Comparison of ENCODE assay signal across 1 cellular context in the genomic region with DNA sequence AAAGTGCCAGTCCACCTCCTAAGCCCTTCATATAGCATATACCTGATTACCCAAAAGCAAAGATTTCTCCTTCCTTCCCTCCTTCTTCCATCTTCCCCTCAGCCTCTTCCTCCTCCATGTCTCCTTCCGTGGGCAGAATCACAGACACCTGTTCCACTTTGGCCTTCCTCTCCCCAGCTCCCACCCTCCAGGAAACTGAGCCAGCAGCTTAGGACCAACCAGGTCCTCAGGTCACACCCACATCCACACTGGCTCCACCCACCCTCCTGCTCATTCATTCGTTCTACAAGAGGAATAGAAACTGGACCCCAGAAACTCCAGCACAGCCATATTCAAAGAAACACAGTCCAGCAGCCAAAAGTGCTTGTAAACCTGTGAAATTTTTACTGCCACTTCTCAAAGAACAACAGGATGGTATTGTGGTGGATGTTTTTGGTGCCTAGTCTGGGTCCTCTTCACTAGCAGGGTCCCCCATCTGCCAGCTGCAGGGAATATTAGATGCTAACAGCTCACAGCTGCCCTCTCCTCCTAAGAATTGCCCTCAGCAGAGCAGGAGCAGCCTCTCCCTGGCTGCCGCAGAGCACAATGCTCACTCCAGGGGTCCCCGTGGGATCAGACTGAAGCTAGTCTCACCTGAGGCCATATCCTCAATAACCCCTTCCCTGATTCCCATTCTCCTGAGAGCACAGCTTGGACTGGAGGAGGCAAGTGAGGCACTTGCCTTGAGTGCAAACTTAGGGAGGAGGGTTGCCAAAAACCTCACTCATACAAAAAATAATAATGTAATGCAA.
TF ChIP-seq lines count a peak whose summit lies in the region.

No MANE protein-coding gene starts in this region.

TF ChIP-seq in HEK293, 187 proteins besides CTCF, POLR2A, EP300 and RAD21 (continued from another document):
- TF ChIP-seq, protein P1, sequence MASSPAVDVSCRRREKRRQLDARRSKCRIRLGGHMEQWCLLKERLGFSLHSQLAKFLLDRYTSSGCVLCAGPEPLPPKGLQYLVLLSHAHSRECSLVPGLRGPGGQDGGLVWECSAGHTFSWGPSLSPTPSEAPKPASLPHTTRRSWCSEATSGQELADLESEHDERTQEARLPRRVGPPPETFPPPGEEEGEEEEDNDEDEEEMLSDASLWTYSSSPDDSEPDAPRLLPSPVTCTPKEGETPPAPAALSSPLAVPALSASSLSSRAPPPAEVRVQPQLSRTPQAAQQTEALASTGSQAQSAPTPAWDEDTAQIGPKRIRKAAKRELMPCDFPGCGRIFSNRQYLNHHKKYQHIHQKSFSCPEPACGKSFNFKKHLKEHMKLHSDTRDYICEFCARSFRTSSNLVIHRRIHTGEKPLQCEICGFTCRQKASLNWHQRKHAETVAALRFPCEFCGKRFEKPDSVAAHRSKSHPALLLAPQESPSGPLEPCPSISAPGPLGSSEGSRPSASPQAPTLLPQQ (tag by site-specific recombination; IDR thresholded peaks at IDR 0.05), result no peak
